In the genomic region with DNA sequence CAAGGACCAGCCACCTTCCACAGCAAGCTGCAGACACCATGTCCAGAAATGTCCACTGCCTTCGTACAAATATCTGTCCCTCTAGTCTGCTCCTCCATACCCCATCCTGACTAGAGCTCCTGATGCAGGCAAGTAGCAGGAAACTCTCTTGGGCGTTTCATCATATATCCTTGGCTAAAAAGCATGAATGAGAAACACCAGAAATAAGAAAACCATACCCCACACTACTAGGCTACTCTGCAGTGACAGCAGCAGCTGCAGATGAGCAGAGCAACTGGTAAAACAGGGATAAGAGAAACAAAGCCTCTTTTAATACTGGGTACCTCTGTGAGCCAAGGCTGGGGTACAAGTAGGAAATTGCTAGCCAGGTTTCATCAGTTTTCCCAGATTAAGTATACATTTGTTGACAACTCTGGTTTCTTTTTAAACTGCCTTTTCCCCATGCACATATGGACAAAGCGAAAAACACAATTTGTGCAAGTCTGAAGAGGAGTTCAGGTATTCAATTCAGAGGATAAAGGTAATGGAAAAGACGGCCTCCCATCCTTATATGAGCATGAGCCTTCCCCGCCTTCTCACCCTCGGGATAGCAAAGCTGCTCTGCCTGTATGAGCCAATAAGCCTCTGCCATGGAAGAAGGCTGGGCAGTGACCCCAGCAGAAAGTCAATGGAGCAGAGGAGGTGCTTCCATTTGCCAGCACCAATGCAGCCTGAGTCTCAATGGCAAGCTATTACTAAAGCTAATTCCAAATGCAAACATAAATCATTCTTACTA, we compare ENCODE assay signal across 28 cellular contexts.
A peak's percentile ranks its signal among the peaks of the same experiment; 100 is the strongest.
DNase-seq lines count a peak whose midpoint lies in the region; FAIRE-seq and TF ChIP-seq lines count a peak whose summit lies in the region.
"Had no signal": no experiment of that assay in that cellular context is flagged by ENCODE, and none has a peak within 500 bp of the region (broad histone marks: within the 10 kb centered on the region; RNA-seq: fewer than 3 reads in every experiment).

No MANE protein-coding gene starts in this region.

- H3K27ac Mint-ChIP-seq in HFFc6 = peak overlapping the region; percentile 22; the same call in 1 of the 2 replicates
- peak overlapping the region; percentile 10 for H3K27ac Mint-ChIP-seq in astrocyte (ENCODE audit: unreplicated experiment)
- peak overlapping the region; percentile 60 for H3K27ac Mint-ChIP-seq in glutamatergic neuron (ENCODE audit: unreplicated experiment)
- H3K27ac Mint-ChIP-seq: activated CD8-positive, alpha-beta T cell treated with anti-CD3 and anti-CD28 coated beads for 36 hours had no signal

- no peaks in the 10 kb centered on the region for H3K9me3 Mint-ChIP-seq in HFFc6
- H3K9me3 Mint-ChIP-seq in astrocyte (ENCODE audit: unreplicated experiment) = no peaks in the 10 kb centered on the region
- H3K9me3 Mint-ChIP-seq in glutamatergic neuron (ENCODE audit: unreplicated experiment) = peaks cover 4% of the 10 kb centered on the region
- H3K9me3 Mint-ChIP-seq: activated CD8-positive, alpha-beta T cell treated with anti-CD3 and anti-CD28 coated beads for 36 hours; activated naive CD4-positive, alpha-beta T cell treated with anti-CD3 and anti-CD28 coated beads, Interleukin-2, amount 50 U/mL, for 24 hours; activated T-cell treated with anti-CD3 and anti-CD28 coated beads, Interleukin-2, amount 50 U/mL, for 4 hours; effector memory CD8-positive, alpha-beta T cell had no signal

- H3K27ac ChIP-seq in astrocyte (ENCODE audit: low read depth, low read length) (no peak overlapping the region), sigmoid colon (peak overlapping the region in 3 of 4 donors; percentile 34 to 54 (median 37))
- H3K27ac ChIP-seq: ascending aorta, heart right ventricle, right atrium auricular region, SK-N-MC, testis had no signal

- no peaks in the 10 kb centered on the region for H3K36me3 Mint-ChIP-seq in HFFc6 (ENCODE audit: low read depth)
- H3K36me3 Mint-ChIP-seq in astrocyte (ENCODE audit: low read depth, unreplicated experiment) = no peaks in the 10 kb centered on the region
- no peaks in the 10 kb centered on the region for H3K36me3 Mint-ChIP-seq in glutamatergic neuron (ENCODE audit: unreplicated experiment)

- no peak for TF ChIP-seq EP300 in sigmoid colon (IDR thresholded peaks at IDR 0.05)

- H3K27me3 ChIP-seq in astrocyte (ENCODE audit: insufficient read depth, low read length) (no peaks in the 10 kb centered on the region), sigmoid colon (no peaks in the 10 kb centered on the region)
- H3K27me3 ChIP-seq: ascending aorta, heart right ventricle, right atrium auricular region, testis had no signal

- TF ChIP-seq POLR2A in sigmoid colon (IDR thresholded peaks at IDR 0.05) = no peak
- no peak for TF ChIP-seq POLR2A in GM12892 (IDR thresholded peaks at IDR 0.05; ENCODE audit: low read depth, low read length)

- no peak overlapping the region for H3K4me3 ChIP-seq in astrocyte (ENCODE audit: insufficient read depth, low read depth, low read length)
- H3K4me3 ChIP-seq in sigmoid colon = no peak overlapping the region
- H3K4me3 ChIP-seq: ascending aorta, heart right ventricle, right atrium auricular region, SK-N-MC, testis had no signal

- no peak for DNase-seq in HFFc6
- DNase-seq in astrocyte (ENCODE audit: low read depth) = no peak
- DNase-seq in glutamatergic neuron = no peak
- DNase-seq in sigmoid colon = no peak
- no peak for DNase-seq in GM12892 (ENCODE audit: insufficient read length)
- no peak for DNase-seq in stimulated activated CD4-positive, alpha-beta T cell treated with anti-CD3 and anti-CD28 coated beads, Interleukin-4, amount 100 ng/mL, for 4 hours
- DNase-seq in AG20443 (ENCODE audit: low spot score) = no peak
- no peak for DNase-seq in Ammon's horn (ENCODE audit: low spot score)
- DNase-seq: activated CD8-positive, alpha-beta T cell treated with anti-CD3 and anti-CD28 coated beads for 36 hours; activated T-cell treated with anti-CD3 and anti-CD28 coated beads, Interleukin-2, amount 50 U/mL, for 4 hours; CD4-positive, CD25-positive, alpha-beta regulatory T cell; DMS 273 treated with DMSO at 0.1 percent for 48 hours; effector memory CD8-positive, alpha-beta T cell; GDM1; heart right ventricle; KBM-7; MV-4-11; NCI-H1694 treated with DMSO at 0.1 percent for 48 hours; NCI-H226; nucleus accumbens; T-helper 9 cell; testis had no signal

- no peaks in the 10 kb centered on the region for H4K20me1 ChIP-seq in astrocyte (ENCODE audit: insufficient read depth, low read length)

- 82 to 84% methylated on average over 6 of the region's 6 CpGs for WGBS in sigmoid colon, 2 donors

- TF ChIP-seq CTCF in HFFc6 (IDR thresholded peaks at IDR 0.05) (no peak), astrocyte (IDR thresholded peaks at IDR 0.05; ENCODE audit: insufficient read depth, low read depth, low read length) (no peak), glutamatergic neuron (IDR thresholded peaks at IDR 0.05; ENCODE audit: partially characterized antibody, unreplicated experiment) (no peak), sigmoid colon (IDR thresholded peaks at IDR 0.05) (no peak)

- no peak overlapping the region for H3K9ac ChIP-seq in astrocyte (ENCODE audit: low read length)

- H3K4me3 Mint-ChIP-seq in HFFc6 (peak overlapping the region; percentile 1; the same call in 1 of the 2 replicates), astrocyte (ENCODE audit: unreplicated experiment) (no peak overlapping the region), glutamatergic neuron (ENCODE audit: unreplicated experiment) (peak overlapping the region; percentile 32)
- H3K4me3 Mint-ChIP-seq: activated CD8-positive, alpha-beta T cell treated with anti-CD3 and anti-CD28 coated beads for 36 hours; activated naive CD4-positive, alpha-beta T cell treated with anti-CD3 and anti-CD28 coated beads, Interleukin-2, amount 50 U/mL, for 24 hours; activated T-cell treated with anti-CD3 and anti-CD28 coated beads, Interleukin-2, amount 50 U/mL, for 4 hours; CD4-positive, CD25-positive, alpha-beta regulatory T cell; effector memory CD8-positive, alpha-beta T cell had no signal

- H3K9me3 ChIP-seq in astrocyte (ENCODE audit: insufficient read depth, low read depth, low read length) (no peaks in the 10 kb centered on the region), sigmoid colon (no peaks in the 10 kb centered on the region)
- H3K9me3 ChIP-seq: ascending aorta, heart right ventricle, right atrium auricular region, testis had no signal

- FAIRE-seq in astrocyte (lab: Jason Lieb, UNC) (no peak), GM12892 (lab: Jason Lieb, UNC) (no peak)
- FAIRE-seq: H54, RCC 7860 had no signal

- no peaks in the 10 kb centered on the region for H3K79me2 ChIP-seq in astrocyte (ENCODE audit: insufficient read depth, low read length)

- H3K4me1 ChIP-seq in astrocyte (ENCODE audit: insufficient read depth, low read length) (no peaks in the 10 kb centered on the region), sigmoid colon (peaks cover 0 to 44% (median 29%) of the 10 kb centered on the region in 4 donors)
- H3K4me1 ChIP-seq: right atrium auricular region, testis had no signal

- H3K27me3 Mint-ChIP-seq in HFFc6 (ENCODE audit: insufficient read depth) (no peaks in the 10 kb centered on the region), astrocyte (ENCODE audit: low read depth, unreplicated experiment) (no peaks in the 10 kb centered on the region), glutamatergic neuron (ENCODE audit: unreplicated experiment) (peaks cover 4% of the 10 kb centered on the region)
- H3K27me3 Mint-ChIP-seq: activated CD8-positive, alpha-beta T cell treated with anti-CD3 and anti-CD28 coated beads for 36 hours; activated naive CD4-positive, alpha-beta T cell treated with anti-CD3 and anti-CD28 coated beads, Interleukin-2, amount 50 U/mL, for 24 hours; CD4-positive, CD25-positive, alpha-beta regulatory T cell; effector memory CD8-positive, alpha-beta T cell had no signal

- H3K4me2 ChIP-seq in astrocyte (ENCODE audit: low read length) = no peak overlapping the region

- H3K36me3 ChIP-seq in astrocyte (ENCODE audit: insufficient read depth, low read length) (no peaks in the 10 kb centered on the region), sigmoid colon (no peaks in the 10 kb centered on the region)
- H3K36me3 ChIP-seq: ascending aorta, right atrium auricular region had no signal

- intact Hi-C loops in sigmoid colon (cut with DNase I) = no loop called here

- no peak overlapping the region for H2AFZ ChIP-seq in astrocyte (ENCODE audit: low read depth, low read length)

- H3K4me1 Mint-ChIP-seq in HFFc6 (ENCODE audit: low read depth) (peaks cover 18% of the 10 kb centered on the region), astrocyte (ENCODE audit: low read depth, unreplicated experiment) (peaks cover 5% of the 10 kb centered on the region), glutamatergic neuron (ENCODE audit: low read depth, unreplicated experiment) (peaks cover 23% of the 10 kb centered on the region)
- H3K4me1 Mint-ChIP-seq: activated naive CD4-positive, alpha-beta T cell treated with anti-CD3 and anti-CD28 coated beads, Interleukin-2, amount 50 U/mL, for 24 hours had no signal

Comparison
In these comparisons a context has a peak if more than half of its experiments do, and no peak if none do; other contexts are left out.
1. H3K27ac Mint-ChIP-seq: peak in every context shown above with its lines; median percentile 60 in glutamatergic neuron; 22 in HFFc6; 10 in astrocyte.